12 cellular contexts compared by ENCODE assay signal in genomic region chr7:128020161-128020560, GRCh38. TPM values are rescaled to one million over a fixed set of nuclear protein-coding genes. Genes with fewer than 3 reads are reported as not detected.
A peak's percentile ranks its signal among the peaks of the same experiment; 100 is the strongest.
DNase-seq lines count a peak whose midpoint lies in the region; ATAC-seq, FAIRE-seq and TF ChIP-seq lines count a peak whose summit lies in the region.
"Had no signal": no experiment of that assay in that cellular context is flagged by ENCODE, and none has a peak within 500 bp of the region (broad histone marks: within the 10 kb centered on the region; RNA-seq: fewer than 3 reads in every experiment).

No MANE protein-coding gene starts in this region.

- peaks cover 13% of the 10 kb centered on the region for H3K36me3 Mint-ChIP-seq in endodermal cell (ENCODE audit: low read depth)

- TF ChIP-seq EP300 in HepG2 (IDR thresholded peaks at IDR 0.05; ENCODE audit: low read depth in 2 of 2, low read length in 2 of 2), result no peak
- no peak for TF ChIP-seq EP300 in HepG2 (CRISPR knock-in tag; IDR thresholded peaks at IDR 0.05; ENCODE audit: borderline replicate concordance)

- H3K27ac ChIP-seq in HepG2 (ENCODE audit: extremely low read length, insufficient read depth, low read length) (no peak overlapping the region), right lobe of liver (no peak overlapping the region), OCI-LY3 (ENCODE audit: low read length) (no peak overlapping the region), endodermal cell (ENCODE audit: low read depth, low read length) (no peak overlapping the region), upper lobe of right lung (no peak overlapping the region)

- H3K4me1 Mint-ChIP-seq in endodermal cell, result peaks cover 16% of the 10 kb centered on the region

- TF ChIP-seq RAD21 in HepG2 (CRISPR knock-in tag; IDR thresholded peaks at IDR 0.05), result peak; percentile 35; the same call in 1 of the 2 replicates

- H3K9me3 Mint-ChIP-seq in endodermal cell, result no peaks in the 10 kb centered on the region
- H3K9me3 Mint-ChIP-seq: natural killer cell treated with Interleukin-12 subunit alpha and Interleukin-12 subunit beta and Interleukin-15 and Interleukin-18, amount 100 ng/mL, for 72 hours had no signal

- H3K4me3 Mint-ChIP-seq in endodermal cell, result no peak overlapping the region
- H3K4me3 Mint-ChIP-seq: natural killer cell treated with Interleukin-12 subunit alpha and Interleukin-12 subunit beta and Interleukin-15 and Interleukin-18, amount 100 ng/mL, for 72 hours had no signal

- TF ChIP-seq CTCF in HepG2 (CRISPR knock-in tag; IDR thresholded peaks at IDR 0.05) (peak; percentile 49), right lobe of liver (IDR thresholded peaks at IDR 0.05) (peak in 1 of 4 donors; percentile 14), OCI-LY3 (IDR thresholded peaks at IDR 0.05; ENCODE audit: low read depth, low read length) (peak; percentile 55), endodermal cell (conservative IDR thresholded peaks at IDR 0.05) (peak; percentile 81), upper lobe of right lung (IDR thresholded peaks at IDR 0.05) (peak; percentile 20)

- H3K79me2 ChIP-seq in HepG2 (ENCODE audit: insufficient read depth, low read length), result no peaks in the 10 kb centered on the region
- no peaks in the 10 kb centered on the region for H3K79me2 ChIP-seq in OCI-LY3 (ENCODE audit: low read length)

- WGBS in HepG2 (ENCODE audit: low lambda C conversion rate), result 92% methylated on average over 6 of the region's 6 CpGs
- WGBS in right lobe of liver (ENCODE audit: insufficient coverage, low coverage, low lambda C conversion rate, missing lambda C conversion rate), result no CpG with 5 or more reads among the region's 6 CpGs
- 87 to 95% methylated on average over 5 to 6 of the region's 6 CpGs for WGBS in endodermal cell (ENCODE audit: insufficient coverage in 1 of 2, insufficient read length in 1 of 2), 2 experiments

- FAIRE-seq in HepG2 (lab: Jason Lieb, UNC), result no peak
- FAIRE-seq: astrocyte had no signal

- POLR2A ChIA-PET in HepG2 (lab: Yijun Ruan, JAX), result no interaction called here

- 0 out of 2 replicates have a peak, but pooled peaks cover 2% of the 10 kb centered on the region for H4K20me1 ChIP-seq in HepG2 (ENCODE audit: insufficient read depth, low read length)
- H4K20me1 ChIP-seq in OCI-LY3 (ENCODE audit: insufficient read depth, low read length), result peaks cover 15% of the 10 kb centered on the region

- no peaks in the 10 kb centered on the region for H3K27me3 Mint-ChIP-seq in endodermal cell (ENCODE audit: insufficient read depth)
- H3K27me3 Mint-ChIP-seq: natural killer cell treated with Interleukin-12 subunit alpha and Interleukin-12 subunit beta and Interleukin-15 and Interleukin-18, amount 100 ng/mL, for 72 hours had no signal

- no TSS peak for BruUV-seq in HepG2 (replicated peaks; lab: Mats Ljungman, UMichigan)

- ATAC-seq in HepG2, result peak; percentile 35
- no peak for ATAC-seq in right lobe of liver
- ATAC-seq in upper lobe of right lung, result no peak
- ATAC-seq: natural killer cell treated with Interleukin-12 subunit alpha and Interleukin-12 subunit beta and Interleukin-15 and Interleukin-18, amount 100 ng/mL, for 72 hours had no signal

- no peak for TF ChIP-seq POLR2A in HepG2 (IDR thresholded peaks at IDR 0.05; ENCODE audit: insufficient read depth in 1 of 2, low read depth in 2 of 2, low read length in 2 of 2)
- TF ChIP-seq POLR2A in right lobe of liver (IDR thresholded peaks at IDR 0.05), result no peak

- H3K4me3 ChIP-seq in HepG2 (replicated peaks in 1 of 3; ENCODE audit: insufficient read depth in 1 of 3, low read depth in 2 of 3, low read length in 3 of 3), result no peak overlapping the region
- no peak overlapping the region for H3K4me3 ChIP-seq in right lobe of liver
- H3K4me3 ChIP-seq in OCI-LY3 (ENCODE audit: low read length), result no peak overlapping the region
- H3K4me3 ChIP-seq in endodermal cell (ENCODE audit: low read length), result no peak overlapping the region
- H3K4me3 ChIP-seq in upper lobe of right lung, result no peak overlapping the region

- in situ Hi-C loops in HepG2 (cut with HindIII; ENCODE audit: extremely low pct_ligation_motif_present, low pct_unique_long_range_greater_than_20kb), result no loop called here

- H2AFZ ChIP-seq in HepG2 (ENCODE audit: low read length), result no peak overlapping the region
- no peak overlapping the region for H2AFZ ChIP-seq in OCI-LY3 (ENCODE audit: low read depth, low read length)

- no peak overlapping the region for H3K27ac Mint-ChIP-seq in endodermal cell
- H3K27ac Mint-ChIP-seq: natural killer cell treated with Interleukin-12 subunit alpha and Interleukin-12 subunit beta and Interleukin-15 and Interleukin-18, amount 100 ng/mL, for 72 hours had no signal

- CTCF ChIA-PET in HepG2 (lab: Yijun Ruan, JAX; ENCODE audit: low intra/inter-chr PET ratio, low total read pairs), result no interaction called here

- H3K27me3 ChIP-seq in HepG2 (ENCODE audit: control insufficient read depth in 1 of 2, insufficient read depth in 2 of 2, low read length in 2 of 2) (no peaks in the 10 kb centered on the region), right lobe of liver (no peaks in the 10 kb centered on the region), OCI-LY3 (ENCODE audit: low read depth, low read length) (no peaks in the 10 kb centered on the region), endodermal cell (ENCODE audit: control insufficient read depth, insufficient read depth, low read length, poor library complexity, severe bottlenecking) (no peaks in the 10 kb centered on the region), upper lobe of right lung (no peaks in the 10 kb centered on the region)

- no peak overlapping the region for H3K4me2 ChIP-seq in HepG2 (ENCODE audit: low read depth, low read length)
- no peak overlapping the region for H3K4me2 ChIP-seq in OCI-LY3 (ENCODE audit: low read length)

- peak; percentile 35 for DNase-seq in HepG2 (ENCODE audit: low spot score)
- no peak for DNase-seq in right lobe of liver
- DNase-seq in endodermal cell, result peak; percentile 89
- no peak for DNase-seq in upper lobe of right lung
- no peak for DNase-seq in HCEC 1CT
- DNase-seq in SHP77 treated with DMSO at 0.1 percent for 48 hours (lab: John Stamatoyannopoulos, UW), result no peak
- no peak for DNase-seq in NCI-H748 (lab: John Stamatoyannopoulos, UW; ENCODE audit: unreplicated experiment)
- DNase-seq: hypothalamus, NCI-H446 treated with DMSO at 0.1 percent for 48 hours had no signal

- H3K36me3 ChIP-seq in HepG2 (replicated peaks in 1 of 2; ENCODE audit: control insufficient read depth in 1 of 2, insufficient read depth in 2 of 2, low read length in 2 of 2), result peaks cover 14 to 50% of the 10 kb centered on the region in 2 experiments
- peaks cover 0 to 7% (median 0%) of the 10 kb centered on the region in 4 donors for H3K36me3 ChIP-seq in right lobe of liver
- H3K36me3 ChIP-seq in OCI-LY3 (replicated peaks; ENCODE audit: low read depth, low read length), result peaks cover 33% of the 10 kb centered on the region
- peaks cover 42% of the 10 kb centered on the region for H3K36me3 ChIP-seq in endodermal cell (ENCODE audit: control insufficient read depth, insufficient read depth, low read length)
- H3K36me3 ChIP-seq in upper lobe of right lung, result peaks cover 5% of the 10 kb centered on the region

- intact Hi-C loops in HepG2 (cut with micrococcal nuclease; ENCODE audit: unreplicated experiment) (no loop called here), right lobe of liver (cut with DNase I) (no loop called here), upper lobe of right lung (cut with DNase I) (no loop called here)

- H3K9me3 ChIP-seq in HepG2 (ENCODE audit: low read length), result no peaks in the 10 kb centered on the region
- H3K9me3 ChIP-seq in right lobe of liver, result no peaks in the 10 kb centered on the region
- no peaks in the 10 kb centered on the region for H3K9me3 ChIP-seq in OCI-LY3 (ENCODE audit: insufficient read depth, low read length)
- H3K9me3 ChIP-seq in endodermal cell (ENCODE audit: control insufficient read depth, low read length), result no peaks in the 10 kb centered on the region
- no peaks in the 10 kb centered on the region for H3K9me3 ChIP-seq in upper lobe of right lung

- no peaks in the 10 kb centered on the region for H3K4me1 ChIP-seq in HepG2 (ENCODE audit: insufficient read depth, low read length)
- peaks cover 0 to 34% (median 5%) of the 10 kb centered on the region in 4 donors for H3K4me1 ChIP-seq in right lobe of liver
- H3K4me1 ChIP-seq in OCI-LY3 (ENCODE audit: low read length), result no peaks in the 10 kb centered on the region
- H3K4me1 ChIP-seq in endodermal cell (ENCODE audit: control insufficient read depth, insufficient read depth, low read length), result peaks cover 7% of the 10 kb centered on the region
- peaks cover 19% of the 10 kb centered on the region for H3K4me1 ChIP-seq in upper lobe of right lung

- H3K9ac ChIP-seq in HepG2 (ENCODE audit: insufficient read depth, low read depth, low read length) (no peak overlapping the region), OCI-LY3 (ENCODE audit: low read length) (no peak overlapping the region), endodermal cell (ENCODE audit: extremely low read depth, low read length, poor library complexity, severe bottlenecking) (no peak overlapping the region)

RNA-seq across cellular contexts. Expression of gene LRRC4, which starts 11.1 kb away (rescaled TPM):
- total RNA-seq in HepG2 (2016; rRNA removed; fragmentation: Illumina TruSeq; extraction: Trizol), result not detected in 2 replicates
- total RNA-seq in HepG2 (2016; cell fraction: cytosol; rRNA removed; fragmentation: Illumina TruSeq; extraction: Trizol; ENCODE audit: low read depth), result not detected in 2 replicates
- not detected in 2 replicates for total RNA-seq in HepG2 (2016; cell fraction: insoluble cytoplasmic fraction; rRNA removed; fragmentation: Illumina TruSeq; extraction: Trizol)
- not detected in 2 replicates for total RNA-seq in HepG2 (2016; cell fraction: membrane; rRNA removed; fragmentation: Illumina TruSeq; extraction: Trizol)
- not detected in 2 replicates for total RNA-seq in HepG2 (2016; cell fraction: nucleus; rRNA removed; fragmentation: Illumina TruSeq; extraction: Trizol)
- polyA plus RNA-seq in HepG2 (2011; rRNA removed), result not detected in 2 replicates
- polyA plus RNA-seq in HepG2 (2011; cell fraction: cytosol; rRNA removed), result not detected in 2 replicates
- not detected in 2 replicates for polyA plus RNA-seq in HepG2 (2011; cell fraction: nucleus; rRNA removed)
- polyA plus RNA-seq in HepG2 (2012), result 0.08 and 0.23 TPM in 2 replicates
- not detected in 2 replicates for polyA plus RNA-seq in HepG2 (2016; cell fraction: cytosol; fragmentation: Illumina TruSeq; extraction: Trizol; ENCODE audit: low read depth)
- polyA plus RNA-seq in HepG2 (2016; cell fraction: insoluble cytoplasmic fraction; fragmentation: Illumina TruSeq; extraction: Trizol; ENCODE audit: low read depth), result not detected in 2 replicates
- not detected in 2 replicates for polyA plus RNA-seq in HepG2 (2016; cell fraction: membrane; fragmentation: Illumina TruSeq; extraction: Trizol; ENCODE audit: low read depth)
- not detected in 2 replicates for polyA plus RNA-seq in HepG2 (2016; cell fraction: nucleus; fragmentation: Illumina TruSeq; extraction: Trizol; ENCODE audit: insufficient read depth, low read depth)
- not detected in 2 replicates for polyA minus RNA-seq in HepG2 (2011; rRNA and poly(A)+ RNA removed; ENCODE audit: low replicate concordance)
- polyA minus RNA-seq in HepG2 (2011; cell fraction: cytosol; rRNA and poly(A)+ RNA removed), result not detected in 2 replicates
- polyA minus RNA-seq in HepG2 (2011; cell fraction: nucleus; rRNA and poly(A)+ RNA removed), result not detected in 2 replicates
- 1 to 10 TPM in 5 of 6 experiments, under 1 TPM in 1; 0.74 to 4.0 (median 2.5) TPM for total RNA-seq in right lobe of liver
- 1 to 10 TPM; 1.5 TPM for total RNA-seq in endodermal cell
- polyA plus RNA-seq in endodermal cell (2013, experiment 1 of 2), result 18.8 TPM
- 16.4 TPM for polyA plus RNA-seq in endodermal cell (2013, experiment 2 of 2)
- 6.4 TPM for total RNA-seq in upper lobe of right lung

Comparison
In these comparisons a context has a peak if more than half of its experiments do, and no peak if none do; other contexts are left out.
1. DNase-seq: peak in HepG2 (single experiment) and endodermal cell (single experiment); none in right lobe of liver (0 of 3), upper lobe of right lung (single experiment), HCEC 1CT (single experiment), SHP77 treated with DMSO at 0.1 percent for 48 hours (single experiment) and NCI-H748 (single experiment).